In the genomic region with DNA sequence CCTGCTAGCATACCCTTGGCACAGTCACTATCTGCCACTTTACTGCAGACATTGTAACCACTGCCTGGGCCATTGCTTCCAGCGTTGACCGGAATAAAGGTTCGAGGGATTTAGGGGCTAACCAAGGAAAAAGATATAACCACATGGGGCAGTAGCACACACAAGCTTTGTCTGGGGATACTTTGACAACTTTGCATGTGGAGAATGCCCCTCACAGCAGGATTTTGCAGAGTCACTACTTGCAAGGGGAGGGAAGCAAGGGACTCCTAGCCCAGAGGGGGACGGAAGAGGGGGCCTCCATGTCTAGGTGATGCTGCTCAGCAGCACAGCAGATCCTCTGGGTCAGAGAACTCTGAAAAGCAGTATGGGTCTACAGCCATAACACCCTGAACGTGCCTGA, we compare ENCODE assay signal across 14 cellular contexts.
"Had no signal": no experiment of that assay in that cellular context is flagged by ENCODE, and none has a peak within 500 bp of the region (broad histone marks: within the 10 kb centered on the region; RNA-seq: fewer than 3 reads in every experiment).

No MANE protein-coding gene starts in this region.

- H3K4me3 ChIP-seq: psoas muscle, right lobe of liver, testis, upper lobe of right lung had no signal

- H3K36me3 ChIP-seq: brain microvascular endothelial cell, right lobe of liver, upper lobe of right lung had no signal

- DNase-seq: activated CD4-positive, alpha-beta T cell treated with anti-CD3 and anti-CD28 coated beads, Interleukin-2, amount 50 U/mL, for 1 hour; activated naive CD4-positive, alpha-beta T cell treated with Interleukin-2 at 50 U/mL for 16 hours; anterior cingulate cortex; brain microvascular endothelial cell; cerebellar nuclear complex; effector memory CD4-positive, alpha-beta T cell; head of caudate nucleus; left ventricle myocardium superior; psoas muscle; right lobe of liver; testis; upper lobe of right lung had no signal

- H3K4me3 Mint-ChIP-seq: dendritic cell treated with granulocyte-macrophage colony-stimulating factor and Interleukin-4, amounts not matched to agents 40 ng/mL and 50 ng/mL, for 4 days; stimulated activated naive CD8-positive, alpha-beta T cell treated with anti-CD3 and anti-CD28 coated beads, Interleukin-15, Interleukin-2, amounts not matched to agents 100 ng/mL and 50 ng/mL, for 24 hours had no signal

- H3K9me3 ChIP-seq: psoas muscle, right lobe of liver, testis, upper lobe of right lung had no signal

- H3K27me3 ChIP-seq: brain microvascular endothelial cell, right lobe of liver, testis had no signal

- H3K27ac Mint-ChIP-seq: dendritic cell treated with granulocyte-macrophage colony-stimulating factor and Interleukin-4, amounts not matched to agents 40 ng/mL and 50 ng/mL, for 4 days; stimulated activated naive CD8-positive, alpha-beta T cell treated with anti-CD3 and anti-CD28 coated beads, Interleukin-15, Interleukin-2, amounts not matched to agents 100 ng/mL and 50 ng/mL, for 24 hours had no signal

- H3K27ac ChIP-seq: brain microvascular endothelial cell, psoas muscle, right lobe of liver, testis, upper lobe of right lung had no signal

- H3K4me1 ChIP-seq: psoas muscle, right lobe of liver, testis, upper lobe of right lung had no signal

- ATAC-seq: left ventricle myocardium superior, psoas muscle, right lobe of liver, upper lobe of right lung had no signal

- H3K9me3 Mint-ChIP-seq: dendritic cell treated with granulocyte-macrophage colony-stimulating factor and Interleukin-4, amounts not matched to agents 40 ng/mL and 50 ng/mL, for 4 days; stimulated activated naive CD8-positive, alpha-beta T cell treated with anti-CD3 and anti-CD28 coated beads, Interleukin-15, Interleukin-2, amounts not matched to agents 100 ng/mL and 50 ng/mL, for 24 hours had no signal
